8 cellular contexts compared by ENCODE assay signal in the genomic region with DNA sequence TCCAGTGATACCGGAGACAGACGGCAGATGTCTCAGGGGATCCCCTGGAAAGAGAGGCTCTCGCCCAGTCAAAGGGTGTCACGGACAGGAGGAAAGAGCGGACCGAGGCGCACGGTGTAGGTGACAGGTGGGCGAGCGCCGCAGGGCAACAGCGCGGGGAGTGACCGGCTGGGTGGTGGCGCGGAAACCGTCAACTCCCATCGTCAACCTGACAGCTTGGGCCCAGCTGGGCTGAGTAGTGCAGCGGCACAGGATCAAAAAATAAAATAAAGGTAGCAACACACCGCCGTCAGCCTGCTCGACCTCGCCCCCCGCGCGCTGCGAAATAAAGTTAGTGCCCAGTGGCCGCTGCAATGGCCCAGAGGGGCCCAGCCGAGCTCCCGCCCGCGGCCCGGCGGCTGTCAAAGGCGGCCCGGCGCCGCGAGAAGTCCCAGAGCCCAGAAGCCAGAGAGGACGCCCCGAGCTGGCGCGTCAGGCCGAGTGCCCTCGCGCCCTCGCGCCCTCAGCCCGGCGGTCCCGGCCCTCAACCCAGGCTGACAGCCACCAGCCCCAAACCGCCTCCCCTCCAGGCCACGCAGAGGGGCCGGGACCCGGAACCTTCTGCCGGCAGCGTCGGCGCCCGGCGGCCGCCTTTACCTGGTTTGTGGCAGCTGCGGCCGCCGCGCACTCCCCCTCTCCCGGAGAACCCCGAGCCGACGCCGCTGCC. TPM values are rescaled to one million over a fixed set of nuclear protein-coding genes. Genes with fewer than 3 reads are reported as not detected.
A peak's percentile ranks its signal among the peaks of the same experiment; 100 is the strongest.
DNase-seq lines count a peak whose midpoint lies in the region; ATAC-seq and TF ChIP-seq lines count a peak whose summit lies in the region.

A gene with protein sequence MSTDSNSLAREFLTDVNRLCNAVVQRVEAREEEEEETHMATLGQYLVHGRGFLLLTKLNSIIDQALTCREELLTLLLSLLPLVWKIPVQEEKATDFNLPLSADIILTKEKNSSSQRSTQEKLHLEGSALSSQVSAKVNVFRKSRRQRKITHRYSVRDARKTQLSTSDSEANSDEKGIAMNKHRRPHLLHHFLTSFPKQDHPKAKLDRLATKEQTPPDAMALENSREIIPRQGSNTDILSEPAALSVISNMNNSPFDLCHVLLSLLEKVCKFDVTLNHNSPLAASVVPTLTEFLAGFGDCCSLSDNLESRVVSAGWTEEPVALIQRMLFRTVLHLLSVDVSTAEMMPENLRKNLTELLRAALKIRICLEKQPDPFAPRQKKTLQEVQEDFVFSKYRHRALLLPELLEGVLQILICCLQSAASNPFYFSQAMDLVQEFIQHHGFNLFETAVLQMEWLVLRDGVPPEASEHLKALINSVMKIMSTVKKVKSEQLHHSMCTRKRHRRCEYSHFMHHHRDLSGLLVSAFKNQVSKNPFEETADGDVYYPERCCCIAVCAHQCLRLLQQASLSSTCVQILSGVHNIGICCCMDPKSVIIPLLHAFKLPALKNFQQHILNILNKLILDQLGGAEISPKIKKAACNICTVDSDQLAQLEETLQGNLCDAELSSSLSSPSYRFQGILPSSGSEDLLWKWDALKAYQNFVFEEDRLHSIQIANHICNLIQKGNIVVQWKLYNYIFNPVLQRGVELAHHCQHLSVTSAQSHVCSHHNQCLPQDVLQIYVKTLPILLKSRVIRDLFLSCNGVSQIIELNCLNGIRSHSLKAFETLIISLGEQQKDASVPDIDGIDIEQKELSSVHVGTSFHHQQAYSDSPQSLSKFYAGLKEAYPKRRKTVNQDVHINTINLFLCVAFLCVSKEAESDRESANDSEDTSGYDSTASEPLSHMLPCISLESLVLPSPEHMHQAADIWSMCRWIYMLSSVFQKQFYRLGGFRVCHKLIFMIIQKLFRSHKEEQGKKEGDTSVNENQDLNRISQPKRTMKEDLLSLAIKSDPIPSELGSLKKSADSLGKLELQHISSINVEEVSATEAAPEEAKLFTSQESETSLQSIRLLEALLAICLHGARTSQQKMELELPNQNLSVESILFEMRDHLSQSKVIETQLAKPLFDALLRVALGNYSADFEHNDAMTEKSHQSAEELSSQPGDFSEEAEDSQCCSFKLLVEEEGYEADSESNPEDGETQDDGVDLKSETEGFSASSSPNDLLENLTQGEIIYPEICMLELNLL (N-terminal part only) (minus strand): TSS at position 700 of the 706 bp plus-strand sequence. CDS start 36,489 bp downstream, outside the sequence.

- H3K27me3 ChIP-seq in colonic mucosa, result no peaks in the 10 kb centered on the region

- TF ChIP-seq POLR2A in NB4 (IDR thresholded peaks at IDR 0.05; ENCODE audit: extremely low read depth, insufficient read length), result no peak

- TF ChIP-seq CTCF in NB4 (IDR thresholded peaks at IDR 0.05; ENCODE audit: low read depth, low read length) (peak; percentile 17), colonic mucosa (IDR thresholded peaks at IDR 0.05) (peak; percentile 20)

- H3K9me3 ChIP-seq in colonic mucosa, result no peaks in the 10 kb centered on the region

- peak within 1 kb of the TSS; percentile 87 for H3K27ac ChIP-seq in colonic mucosa

- peak within 1 kb of the TSS; percentile 88 to 89 for H3K9ac ChIP-seq in colonic mucosa (ENCODE audit: low read depth in 2 of 2, low read length in 2 of 2)

- H3K4me3 ChIP-seq in NB4 (ENCODE audit: low read depth, low read length) (peak within 1 kb of the TSS; percentile 94), colonic mucosa (peak within 1 kb of the TSS; percentile 77)

- H3K4me1 ChIP-seq in colonic mucosa, result no peaks in the 10 kb centered on the region

- peak; percentile 50 to 74 for DNase-seq in NCI-H524 (lab: John Stamatoyannopoulos, UW)
- no peak for DNase-seq in NCI-H524 treated with DMSO at 0.1 percent for 48 hours (lab: John Stamatoyannopoulos, UW)
- DNase-seq in NB4 (ENCODE audit: low read depth), result peak; percentile 75
- DNase-seq in colonic mucosa, result peak; percentile 63
- peak; percentile 65 for DNase-seq in left lobe of liver (ENCODE audit: low spot score)
- DNase-seq in stimulated activated CD4-positive, alpha-beta T cell treated with anti-CD3 and anti-CD28 coated beads, Interleukin-4, amount 100 ng/mL, for 4 hours, result peak; percentile 42 to 57

- no peaks in the 10 kb centered on the region for H3K36me3 ChIP-seq in colonic mucosa

- intact Hi-C loops in colonic mucosa (cut with DNase I), result loop anchor here (10.0 kb wide), 1 partner anchor 108 kb away; no protein-coding TSS in a partner anchor

- ATAC-seq in HG02623 (IDR thresholded peaks at IDR 0.05; ENCODE audit: unreplicated experiment) (peak; percentile 42), left lobe of liver (peak; percentile 73)
- peak; percentile 42 to 46 for ATAC-seq in activated CD4-positive, CD25-positive, alpha-beta regulatory T cell treated with anti-CD3 and anti-CD28 coated beads, Interleukin-2, amount 50 U/mL, for 24 hours

RNA-seq across cellular contexts. Expression of the gene that starts here (rescaled TPM):
- 10 to 100 TPM; 13.7 to 20.0 TPM for total RNA-seq in colonic mucosa
- total RNA-seq in left lobe of liver, result 12.2 TPM
